Comparison of ENCODE assay signal across 8 cellular contexts in genomic region chr1:155226188-155226909, GRCh38. TPM values are rescaled to one million over a fixed set of nuclear protein-coding genes. Genes with fewer than 3 reads are reported as not detected.
DNase-seq lines count a peak whose midpoint lies in the region; ATAC-seq and TF ChIP-seq lines count a peak whose summit lies in the region.

No MANE protein-coding gene starts in this region.

- POLR2A ChIA-PET in activated B cell treated with CpG ODN at 0.5 μM for 24 hours (lab: Charles Lee): interaction anchor here (0.6 to 6.8 kb wide), 13 partner anchors 14 to 735 kb away, joined by 3 to 75 read pairs (median 5); partner anchors contain the start of genes CLK2, KRTCAP2, MTX1 and SCAMP3

- H3K27me3 Mint-ChIP-seq in activated B cell treated with CpG ODN at 0.5 μM for 24 hours: no peaks in the 10 kb centered on the region

- CTCF ChIA-PET in activated B cell treated with CpG ODN at 0.5 μM for 24 hours (lab: Charles Lee): interaction anchor here (0.8 to 5.5 kb wide), 10 partner anchors 19 to 135 kb away, joined by 3 to 110 read pairs (median 6); partner anchors contain the start of genes KRTCAP2, MTX1, THBS3 and TRIM46

- intact Hi-C loops in activated B cell treated with CpG ODN at 0.5 μM for 24 hours (cut with micrococcal nuclease): loop anchor here (1.0 to 5.0 kb wide), 3 partner anchors 19 to 50 kb away; partner anchors contain the start of gene THBS3

- peak; percentile 27 for ATAC-seq in HG02759 (IDR thresholded peaks at IDR 0.05; ENCODE audit: unreplicated experiment)
- peak; percentile 37 for ATAC-seq in activated B cell treated with CpG ODN at 0.5 μM for 24 hours (ENCODE audit: low read depth)
- no peak for ATAC-seq in GM19463 (IDR thresholded peaks at IDR 0.05; ENCODE audit: unreplicated experiment)

- peak overlapping the region; percentile 88 for H3K4me3 Mint-ChIP-seq in activated B cell treated with CpG ODN at 0.5 μM for 24 hours

- H3K4me1 Mint-ChIP-seq in activated B cell treated with CpG ODN at 0.5 μM for 24 hours: peaks cover 46% of the 10 kb centered on the region

- H3K27ac Mint-ChIP-seq in activated B cell treated with CpG ODN at 0.5 μM for 24 hours: peak overlapping the region; percentile 87

- no peak for TF ChIP-seq CTCF in activated B cell treated with CpG ODN at 0.5 μM for 24 hours (IDR thresholded peaks at IDR 0.05)

- no peaks in the 10 kb centered on the region for H3K9me3 Mint-ChIP-seq in activated B cell treated with CpG ODN at 0.5 μM for 24 hours

- H3K36me3 Mint-ChIP-seq in activated B cell treated with CpG ODN at 0.5 μM for 24 hours (ENCODE audit: low read depth): peaks cover 4% of the 10 kb centered on the region

- peak; percentile 90 for DNase-seq in CD1c-positive myeloid dendritic cell (ENCODE audit: extremely low spot score)
- DNase-seq in NCI-H226: peak; percentile 68
- peak; percentile 66 for DNase-seq in activated B cell treated with CpG ODN at 0.5 μM for 24 hours
- peak; percentile 88 for DNase-seq in cerebellar cortex (ENCODE audit: low spot score)
- peak; percentile 83 for DNase-seq in kidney tubule cell (ENCODE audit: low spot score)
- peak; percentile 59 to 91 for DNase-seq in stimulated activated CD4-positive, alpha-beta T cell treated with anti-CD3 and anti-CD28 coated beads, Interleukin-15, amount 100 ng/mL, for 48 hours (ENCODE audit: low read depth in 2 of 2)

RNA-seq across cellular contexts. Expression of gene MTX1, which starts 17.9 kb away (rescaled TPM):
- 36.7 and 38.2 TPM in 2 replicates for total RNA-seq in activated B cell treated with CpG ODN at 0.5 μM for 24 hours

RNA-seq across cellular contexts. Expression of gene THBS3, which starts 18.7 kb away (rescaled TPM):
- 9.7 and 15.3 TPM in 2 replicates for total RNA-seq in activated B cell treated with CpG ODN at 0.5 μM for 24 hours

RNA-seq across cellular contexts. Expression of gene ENTREP3, which starts 28.9 kb away (rescaled TPM):
- total RNA-seq in activated B cell treated with CpG ODN at 0.5 μM for 24 hours: 13.7 and 14.8 TPM in 2 replicates

RNA-seq across cellular contexts. Expression of gene SCAMP3, which starts 35.8 kb away (rescaled TPM):
- 71.8 and 78.6 TPM in 2 replicates for total RNA-seq in activated B cell treated with CpG ODN at 0.5 μM for 24 hours

RNA-seq across cellular contexts. Expression of gene CLK2, which starts 47.0 kb away (rescaled TPM):
- 109 and 112 TPM in 2 replicates for total RNA-seq in activated B cell treated with CpG ODN at 0.5 μM for 24 hours
